26 cellular contexts compared by ENCODE assay signal in genomic region chr11:30859709-30860108, GRCh38.
"Had no signal": no experiment of that assay in that cellular context is flagged by ENCODE, and none has a peak within 500 bp of the region (broad histone marks: within the 10 kb centered on the region; RNA-seq: fewer than 3 reads in every experiment).

No MANE protein-coding gene starts in this region.

- H3K4me3 ChIP-seq: dorsolateral prefrontal cortex, esophagus muscularis mucosa, gastroesophageal sphincter, heart right ventricle, left ventricle myocardium inferior, pancreas, psoas muscle, upper lobe of right lung had no signal

- DNase-seq: activated CD4-positive, alpha-beta T cell treated with anti-CD3 and anti-CD28 coated beads for 36 hours; activated CD4-positive, alpha-beta T cell treated with anti-CD3 and anti-CD28 coated beads, Interleukin-2, amount 50 U/mL, for 4 hours; activated CD8-positive, alpha-beta memory T cell treated with anti-CD3 and anti-CD28 coated beads for 24 hours; activated CD8-positive, alpha-beta memory T cell treated with anti-CD3 and anti-CD28 coated beads, Interleukin-2, amount 50 U/mL, for 4 hours; activated T-cell treated with anti-CD3 and anti-CD28 coated beads, Interleukin-2, amount 50 U/mL, for 24 hours; aorta; central memory CD4-positive, alpha-beta T cell; dorsolateral prefrontal cortex; effector memory CD8-positive, alpha-beta T cell; heart right ventricle; immature natural killer cell; left ventricle myocardium inferior; naive thymus-derived CD8-positive, alpha-beta T cell; pancreas; psoas muscle; right cardiac atrium; stimulated activated CD4-positive, alpha-beta T cell treated with anti-CD3 and anti-CD28 coated beads, Interleukin-4, amount 100 ng/mL, for 24 hours; stimulated activated naive CD4-positive, alpha-beta T cell treated with Interleukin-2 at 50 U/mL for 16 hours; T-cell; upper lobe of right lung had no signal

- H3K27ac Mint-ChIP-seq: activated CD4-positive, alpha-beta T cell treated with anti-CD3 and anti-CD28 coated beads for 36 hours; activated naive CD4-positive, alpha-beta T cell treated with anti-CD3 and anti-CD28 coated beads, Interleukin-2, amount 50 U/mL, for 72 hours; activated T-cell treated with anti-CD3 and anti-CD28 coated beads, Interleukin-2, amount 50 U/mL, for 24 hours; activated T-helper 17 cell treated with anti-CD3 and anti-CD28 coated beads, Interleukin-2, amount 50 U/mL, for 72 hours; effector memory CD8-positive, alpha-beta T cell; immature natural killer cell; naive thymus-derived CD8-positive, alpha-beta T cell; T-cell had no signal

- H3K27ac ChIP-seq: dorsolateral prefrontal cortex, esophagus muscularis mucosa, gastroesophageal sphincter, heart right ventricle, left ventricle myocardium inferior, neutrophil, pancreas, psoas muscle, upper lobe of right lung had no signal

- H3K4me1 Mint-ChIP-seq: activated CD4-positive, alpha-beta T cell treated with anti-CD3 and anti-CD28 coated beads for 36 hours; activated T-helper 17 cell treated with anti-CD3 and anti-CD28 coated beads, Interleukin-2, amount 50 U/mL, for 72 hours; immature natural killer cell; naive thymus-derived CD8-positive, alpha-beta T cell; T-cell had no signal

- H3K36me3 ChIP-seq: esophagus muscularis mucosa, gastroesophageal sphincter, heart right ventricle, left ventricle myocardium inferior, neutrophil, pancreas, upper lobe of right lung had no signal

- H3K27me3 ChIP-seq: esophagus muscularis mucosa, gastroesophageal sphincter, heart right ventricle, neutrophil, pancreas, upper lobe of right lung had no signal

- H3K4me1 ChIP-seq: psoas muscle, upper lobe of right lung had no signal

- H3K36me3 Mint-ChIP-seq: activated naive CD4-positive, alpha-beta T cell treated with anti-CD3 and anti-CD28 coated beads, Interleukin-2, amount 50 U/mL, for 72 hours; immature natural killer cell; naive thymus-derived CD8-positive, alpha-beta T cell; T-cell had no signal

- FAIRE-seq: pancreas, TTC549 had no signal

- H3K9me3 ChIP-seq: esophagus muscularis mucosa, gastroesophageal sphincter, heart right ventricle, left ventricle myocardium inferior, neutrophil, pancreas, psoas muscle, upper lobe of right lung had no signal

- H3K4me3 Mint-ChIP-seq: activated CD4-positive, alpha-beta T cell treated with anti-CD3 and anti-CD28 coated beads for 36 hours; activated T-cell treated with anti-CD3 and anti-CD28 coated beads, Interleukin-2, amount 50 U/mL, for 24 hours; activated T-helper 17 cell treated with anti-CD3 and anti-CD28 coated beads, Interleukin-2, amount 50 U/mL, for 72 hours; effector memory CD8-positive, alpha-beta T cell; immature natural killer cell; naive thymus-derived CD8-positive, alpha-beta T cell; T-cell had no signal

- H3K27me3 Mint-ChIP-seq: activated CD4-positive, alpha-beta T cell treated with anti-CD3 and anti-CD28 coated beads for 36 hours; activated T-cell treated with anti-CD3 and anti-CD28 coated beads, Interleukin-2, amount 50 U/mL, for 24 hours; activated T-helper 17 cell treated with anti-CD3 and anti-CD28 coated beads, Interleukin-2, amount 50 U/mL, for 72 hours; effector memory CD8-positive, alpha-beta T cell; T-cell had no signal

- H3K9me3 Mint-ChIP-seq: activated T-cell treated with anti-CD3 and anti-CD28 coated beads, Interleukin-2, amount 50 U/mL, for 24 hours; activated T-helper 17 cell treated with anti-CD3 and anti-CD28 coated beads, Interleukin-2, amount 50 U/mL, for 72 hours; naive thymus-derived CD8-positive, alpha-beta T cell had no signal
